Comparison of ENCODE assay signal across 25 cellular contexts in the genomic region with DNA sequence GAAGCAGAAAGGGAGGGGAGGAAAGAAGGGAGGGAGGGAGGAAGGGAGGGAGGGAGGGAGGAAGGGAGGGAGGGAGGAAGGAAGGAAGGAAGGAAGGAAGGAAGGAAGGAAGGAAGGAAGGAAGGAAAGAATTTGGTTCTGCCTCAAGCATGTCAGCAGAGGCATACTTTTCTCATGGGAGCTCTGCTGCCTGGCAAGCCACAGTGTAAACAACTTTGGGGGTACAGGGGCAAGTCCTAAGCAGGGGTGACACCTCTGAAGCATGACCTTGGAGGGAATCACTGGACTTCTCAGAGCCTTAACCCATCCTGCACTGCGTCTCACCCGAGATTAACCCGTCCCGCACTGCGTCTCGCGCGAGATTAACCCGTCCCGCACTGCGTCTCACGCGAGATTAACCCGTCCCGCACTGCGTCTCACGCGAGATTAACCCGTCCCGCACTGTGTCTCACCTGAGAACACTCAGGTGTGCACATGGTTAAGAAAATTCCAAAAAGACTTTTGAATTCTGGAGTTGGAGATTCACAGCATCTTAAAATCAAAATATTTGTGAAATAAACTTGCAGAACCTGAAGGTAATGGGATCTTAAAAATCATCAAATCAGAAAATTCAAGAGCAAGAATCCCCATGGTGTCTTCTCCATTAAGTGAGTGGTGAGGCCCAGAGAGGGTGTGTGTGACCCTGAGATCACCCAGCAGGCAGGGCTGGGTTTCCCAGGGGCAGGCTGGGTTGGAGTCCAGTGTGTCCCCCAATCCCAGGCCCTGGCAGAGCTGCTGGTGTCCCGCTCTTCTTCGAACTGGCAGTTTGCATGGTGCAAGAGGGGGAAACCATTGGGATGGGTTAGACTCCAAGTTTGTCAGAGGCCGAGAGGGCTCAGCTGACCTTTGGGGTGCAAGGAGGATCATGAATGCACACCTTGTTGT.
A peak's percentile ranks its signal among the peaks of the same experiment; 100 is the strongest.
DNase-seq lines count a peak whose midpoint lies in the region; ATAC-seq, FAIRE-seq and TF ChIP-seq lines count a peak whose summit lies in the region.
"Had no signal": no experiment of that assay in that cellular context is flagged by ENCODE, and none has a peak within 500 bp of the region (broad histone marks: within the 10 kb centered on the region; RNA-seq: fewer than 3 reads in every experiment).

No MANE protein-coding gene starts in this region.

- BruUV-seq in A673 (replicated peaks; lab: Mats Ljungman, UMichigan) = no TSS peak

- POLR2A ChIA-PET in A673 (lab: Charles Lee; ENCODE audit: low non-redundant PET) (no interaction called here), RWPE1 (lab: Yijun Ruan, JAX; ENCODE audit: low non-redundant PET) (no interaction called here)

- H3K36me3 Mint-ChIP-seq in glutamatergic neuron (ENCODE audit: unreplicated experiment) = no peaks in the 10 kb centered on the region
- H3K36me3 Mint-ChIP-seq: CD4-positive, alpha-beta memory T cell had no signal

- 88 to 95% (median 92%) methylated on average over 22 to 23 of the region's 23 CpGs for WGBS in spleen, 5 donors

- no peak overlapping the region for H3K27ac Mint-ChIP-seq in glutamatergic neuron (ENCODE audit: unreplicated experiment)
- H3K27ac Mint-ChIP-seq: CD4-positive, alpha-beta memory T cell had no signal

- TF ChIP-seq POLR2A in spleen (IDR thresholded peaks at IDR 0.05) (no peak), GM12891 (IDR thresholded peaks at IDR 0.05; ENCODE audit: low read depth, low read length) (no peak)

- peaks cover 12% of the 10 kb centered on the region for H3K27me3 Mint-ChIP-seq in glutamatergic neuron (ENCODE audit: unreplicated experiment)

- H3K27me3 ChIP-seq in A673 (replicated peaks; ENCODE audit: insufficient read depth, low read depth, low read length, poor library complexity) (no peaks in the 10 kb centered on the region), spleen (replicated peaks in 1 of 7) (peaks cover 0 to 49% (median 32%) of the 10 kb centered on the region in 7 donors)

- H3K4me3 Mint-ChIP-seq in glutamatergic neuron (ENCODE audit: unreplicated experiment) = no peak overlapping the region
- H3K4me3 Mint-ChIP-seq: CD4-positive, alpha-beta memory T cell had no signal

- no peaks in the 10 kb centered on the region for H3K36me3 ChIP-seq in A673 (ENCODE audit: insufficient read depth, low read length, poor library complexity, severe bottlenecking)
- no peaks in the 10 kb centered on the region for H3K36me3 ChIP-seq in spleen
- H3K36me3 ChIP-seq: SJSA1 had no signal

- H3K4me3 ChIP-seq in A673 (ENCODE audit: low read depth, low read length, poor library complexity, severe bottlenecking) (no peak overlapping the region), spleen (no peak overlapping the region)
- H3K4me3 ChIP-seq: GM12878, SJSA1 had no signal

- no peak for FAIRE-seq in GM12891 (lab: Jason Lieb, UNC)
- FAIRE-seq: GM12878, H54 had no signal

- ATAC-seq in GM18861 (IDR thresholded peaks at IDR 0.05; ENCODE audit: unreplicated experiment) = no peak
- ATAC-seq: GM12878, PC-3, Right ventricle myocardium inferior had no signal

- H3K27ac ChIP-seq in A673 (ENCODE audit: low read depth, low read length, poor library complexity, severe bottlenecking) = peak overlapping the region; percentile 69
- H3K27ac ChIP-seq in RWPE1 = peak overlapping the region; percentile 6; the same call in 1 of the 2 replicates
- no peak overlapping the region for H3K27ac ChIP-seq in spleen
- H3K27ac ChIP-seq: HL-60, SJSA1 had no signal

- H3K9me3 ChIP-seq in A673 (ENCODE audit: low read depth, low read length, poor library complexity, severe bottlenecking) (no peaks in the 10 kb centered on the region), spleen (no peaks in the 10 kb centered on the region)
- H3K9me3 ChIP-seq: Caco-2, SJSA1 had no signal

- peak; percentile 51 for DNase-seq in A673 (ENCODE audit: low spot score)
- no peak for DNase-seq in RWPE1 (ENCODE audit: low spot score)
- DNase-seq in glutamatergic neuron = peak; percentile 2
- DNase-seq in spleen = peak; percentile 58
- DNase-seq in GM12891 (ENCODE audit: insufficient read length, low spot score) = no peak
- DNase-seq in G401 (ENCODE audit: low spot score) = no peak
- DNase-seq: 8988T; C1 segment of cervical spinal cord; Caco-2; CD4-positive, alpha-beta memory T cell; Karpas-422; NCI-H1105 treated with DMSO at 0.1 percent for 48 hours; NCI-H146; NCI-H1930; NCI-H2107; NCI-H524 treated with DMSO at 0.1 percent for 48 hours; NCI-H82; NK-92 treated with Interleukin-12 subunit alpha and Interleukin-12 subunit beta, amount 100 ng/mL, for 24 hours; PC-3 had no signal

- H3K9me3 Mint-ChIP-seq in glutamatergic neuron (ENCODE audit: unreplicated experiment) = peaks cover 6% of the 10 kb centered on the region

- CTCF ChIA-PET in A673 (lab: Charles Lee) = no interaction called here
- CTCF ChIA-PET in RWPE1 (lab: Yijun Ruan, JAX) = interaction anchor here (0.7 kb wide), 1 partner anchor 145 kb away, joined by 4 read pairs; no protein-coding TSS in a partner anchor

- H3K4me1 ChIP-seq in A673 (ENCODE audit: insufficient read depth, low read length, poor library complexity, severe bottlenecking) (peaks cover 17% of the 10 kb centered on the region), spleen (peaks cover 0 to 9% (median 0%) of the 10 kb centered on the region in 6 donors)
- H3K4me1 ChIP-seq: Caco-2, SJSA1 had no signal

- in situ Hi-C loops in G401 (cut with HindIII; ENCODE audit: low sequenced_read_pairs) = no loop called here

- intact Hi-C loops in A673 (cut with micrococcal nuclease; ENCODE audit: unreplicated experiment) = no loop called here
- intact Hi-C loops in spleen (cut with DNase I; ENCODE audit: low total_unique reads) = no loop called here

- TF ChIP-seq CTCF in A673 (conservative IDR thresholded peaks at IDR 0.05; ENCODE audit: low read depth, low read length) = no peak
- TF ChIP-seq CTCF in RWPE1 (conservative IDR thresholded peaks at IDR 0.05; ENCODE audit: low read depth) = no peak
- no peak for TF ChIP-seq CTCF in glutamatergic neuron (IDR thresholded peaks at IDR 0.05; ENCODE audit: partially characterized antibody, unreplicated experiment)
- TF ChIP-seq CTCF in spleen (IDR thresholded peaks at IDR 0.05 in 8 of 11, conservative IDR thresholded peaks at IDR 0.05 in 3 of 11) = no peak

- H3K4me1 Mint-ChIP-seq in glutamatergic neuron (ENCODE audit: low read depth, unreplicated experiment) = peaks cover 2% of the 10 kb centered on the region
- H3K4me1 Mint-ChIP-seq: CD4-positive, alpha-beta memory T cell had no signal

TF ChIP-seq in GM12891, 5 proteins besides CTCF, POLR2A, EP300 and RAD21:
- TF ChIP-seq POU2F2 (IDR thresholded peaks at IDR 0.05; ENCODE audit: low read depth, low read length) = no peak
- TF ChIP-seq TAF1 (IDR thresholded peaks at IDR 0.05; ENCODE audit: low read depth, low read length) = no peak
- TF ChIP-seq PAX5 (IDR thresholded peaks at IDR 0.05; ENCODE audit: insufficient read depth, low read length, severe bottlenecking) = no peak
- TF ChIP-seq POLR2AphosphoS5 (IDR thresholded peaks at IDR 0.05; ENCODE audit: low read depth, low read length) = no peak
- TF ChIP-seq SPI1 (IDR thresholded peaks at IDR 0.05; ENCODE audit: low read depth, low read length) = no peak
TF ChIP-seq in GM12891: peak in this region for 0.

Comparison
In these comparisons a context has a peak if more than half of its experiments do, and no peak if none do; other contexts are left out.
1. DNase-seq: peak in A673 (single experiment), glutamatergic neuron (single experiment) and spleen (single experiment); none in RWPE1 (single experiment), GM12891 (single experiment) and G401 (single experiment).
2. H3K27ac ChIP-seq: peak in A673 (single experiment) and RWPE1 (single experiment); none in spleen (0 of 8).